Comparison of ENCODE assay signal across 14 cellular contexts in genomic region chr7:105519353-105519752, GRCh38. TPM values are rescaled to one million over a fixed set of nuclear protein-coding genes. Genes with fewer than 3 reads are reported as not detected.
DNase-seq lines count a peak whose midpoint lies in the region; ATAC-seq and TF ChIP-seq lines count a peak whose summit lies in the region.
"Had no signal": no experiment of that assay in that cellular context is flagged by ENCODE, and none has a peak within 500 bp of the region (broad histone marks: within the 10 kb centered on the region; RNA-seq: fewer than 3 reads in every experiment).

No MANE protein-coding gene starts in this region.

- H3K4me3 Mint-ChIP-seq in T-helper 1 cell treated with Interleukin-12 subunit alpha and Interleukin-12 subunit beta and Interleukin-4 antibody, amounts not matched to agents 30 μg/mL and 1 μg/mL, for 36 hours = peak overlapping the region; percentile 36
- peak overlapping the region; percentile 56 for H3K4me3 Mint-ChIP-seq in activated T-helper 2 cell treated with anti-CD3 and anti-CD28 coated beads, Interferon-gamma antibody, Interleukin-2, Interleukin-4, amounts not matched to agents 10 μg/mL and 5 μg/mL and 100 μg/mL, durations not matched to agents 14 hours and 24 hours and 36 hours (ENCODE audit: low read depth)
- H3K4me3 Mint-ChIP-seq in natural killer cell = peak overlapping the region; percentile 36

- H3K9me3 Mint-ChIP-seq in T-helper 1 cell treated with Interleukin-12 subunit alpha and Interleukin-12 subunit beta and Interleukin-4 antibody, amounts not matched to agents 30 μg/mL and 1 μg/mL, for 36 hours = no peaks in the 10 kb centered on the region
- no peaks in the 10 kb centered on the region for H3K9me3 Mint-ChIP-seq in activated T-helper 2 cell treated with anti-CD3 and anti-CD28 coated beads, Interferon-gamma antibody, Interleukin-2, Interleukin-4, amounts not matched to agents 10 μg/mL and 5 μg/mL and 100 μg/mL, durations not matched to agents 14 hours and 24 hours and 36 hours
- no peaks in the 10 kb centered on the region for H3K9me3 Mint-ChIP-seq in natural killer cell

- H3K27me3 Mint-ChIP-seq in T-helper 1 cell treated with Interleukin-12 subunit alpha and Interleukin-12 subunit beta and Interleukin-4 antibody, amounts not matched to agents 30 μg/mL and 1 μg/mL, for 36 hours (ENCODE audit: low read depth) = no peaks in the 10 kb centered on the region
- H3K27me3 Mint-ChIP-seq in activated T-helper 2 cell treated with anti-CD3 and anti-CD28 coated beads, Interferon-gamma antibody, Interleukin-2, Interleukin-4, amounts not matched to agents 10 μg/mL and 5 μg/mL and 100 μg/mL, durations not matched to agents 14 hours and 24 hours and 36 hours (ENCODE audit: low read depth) = no peaks in the 10 kb centered on the region
- no peaks in the 10 kb centered on the region for H3K27me3 Mint-ChIP-seq in natural killer cell (ENCODE audit: low read depth in 2 of 2)

- H3K4me1 Mint-ChIP-seq in T-helper 1 cell treated with Interleukin-12 subunit alpha and Interleukin-12 subunit beta and Interleukin-4 antibody, amounts not matched to agents 30 μg/mL and 1 μg/mL, for 36 hours (ENCODE audit: low read depth) = peaks cover 15% of the 10 kb centered on the region
- H3K4me1 Mint-ChIP-seq in activated T-helper 2 cell treated with anti-CD3 and anti-CD28 coated beads, Interferon-gamma antibody, Interleukin-2, Interleukin-4, amounts not matched to agents 10 μg/mL and 5 μg/mL and 100 μg/mL, durations not matched to agents 14 hours and 24 hours and 36 hours (ENCODE audit: low read depth) = peaks cover 26% of the 10 kb centered on the region
- H3K4me1 Mint-ChIP-seq in natural killer cell = peaks cover 5 to 17% of the 10 kb centered on the region in 2 donors

- H3K27ac Mint-ChIP-seq in T-helper 1 cell treated with Interleukin-12 subunit alpha and Interleukin-12 subunit beta and Interleukin-4 antibody, amounts not matched to agents 30 μg/mL and 1 μg/mL, for 36 hours = no peak overlapping the region
- no peak overlapping the region for H3K27ac Mint-ChIP-seq in activated T-helper 2 cell treated with anti-CD3 and anti-CD28 coated beads, Interferon-gamma antibody, Interleukin-2, Interleukin-4, amounts not matched to agents 10 μg/mL and 5 μg/mL and 100 μg/mL, durations not matched to agents 14 hours and 24 hours and 36 hours
- H3K27ac Mint-ChIP-seq in natural killer cell = no peak overlapping the region

- ATAC-seq in natural killer cell = no peak

- H3K36me3 Mint-ChIP-seq in T-helper 1 cell treated with Interleukin-12 subunit alpha and Interleukin-12 subunit beta and Interleukin-4 antibody, amounts not matched to agents 30 μg/mL and 1 μg/mL, for 36 hours (ENCODE audit: low read depth) = peaks cover 5% of the 10 kb centered on the region
- peaks cover 25% of the 10 kb centered on the region for H3K36me3 Mint-ChIP-seq in activated T-helper 2 cell treated with anti-CD3 and anti-CD28 coated beads, Interferon-gamma antibody, Interleukin-2, Interleukin-4, amounts not matched to agents 10 μg/mL and 5 μg/mL and 100 μg/mL, durations not matched to agents 14 hours and 24 hours and 36 hours (ENCODE audit: low read depth)
- no peaks in the 10 kb centered on the region for H3K36me3 Mint-ChIP-seq in natural killer cell

- intact Hi-C loops in activated T-helper 2 cell treated with anti-CD3 and anti-CD28 coated beads, Interferon-gamma antibody, Interleukin-2, Interleukin-4, amounts not matched to agents 10 μg/mL and 5 μg/mL and 100 μg/mL, durations not matched to agents 14 hours and 24 hours and 36 hours (cut with micrococcal nuclease) = no loop called here
- intact Hi-C loops in natural killer cell (cut with micrococcal nuclease) = no loop called here

- DNase-seq in T-helper 1 cell (no peak), ELR (ENCODE audit: low read depth) (peak; percentile 23), natural killer cell (no peak), NCI-H2081 treated with DMSO at 0.1 percent for 48 hours (lab: John Stamatoyannopoulos, UW) (no peak), foreskin melanocyte (no peak)
- DNase-seq in activated T-helper 2 cell treated with anti-CD3 and anti-CD28 coated beads, Interferon-gamma antibody, Interleukin-2, Interleukin-4, amounts not matched to agents 10 μg/mL and 5 μg/mL and 100 μg/mL, durations not matched to agents 14 hours and 24 hours and 36 hours (ENCODE audit: low spot score) = no peak
- DNase-seq in stimulated activated CD4-positive, alpha-beta T cell treated with anti-CD3 and anti-CD28 coated beads, Interleukin-4, amount 100 ng/mL, for 4 hours = no peak
- DNase-seq: amygdala, islet precursor cell, NCI-H1436 treated with DMSO at 0.1 percent for 48 hours, NCI-H510A, occipital lobe, OCI-M1 had no signal

- TF ChIP-seq CTCF in natural killer cell (IDR thresholded peaks at IDR 0.05) = no peak

RNA-seq across cellular contexts. Expression of gene PUS7, which starts 2.7 kb away (rescaled TPM):
- 41.8 and 44.4 TPM in 2 replicates for total RNA-seq in activated T-helper 2 cell treated with anti-CD3 and anti-CD28 coated beads, Interferon-gamma antibody, Interleukin-2, Interleukin-4, amounts not matched to agents 10 μg/mL and 5 μg/mL and 100 μg/mL, durations not matched to agents 14 hours and 24 hours and 36 hours
- total RNA-seq in natural killer cell = 1 to 10 TPM; 2.2 to 3.5 (median 3.4) TPM

RNA-seq across cellular contexts. Expression of gene RINT1, which starts 12.6 kb away (rescaled TPM):
- 25.7 and 28.7 TPM in 2 replicates for total RNA-seq in activated T-helper 2 cell treated with anti-CD3 and anti-CD28 coated beads, Interferon-gamma antibody, Interleukin-2, Interleukin-4, amounts not matched to agents 10 μg/mL and 5 μg/mL and 100 μg/mL, durations not matched to agents 14 hours and 24 hours and 36 hours
- 10 to 100 TPM; 35.1 to 37.3 (median 37.0) TPM for total RNA-seq in natural killer cell
